ENCODE assay signal across 1 cellular context in genomic region chr2:216114476-216115223, GRCh38.
TF ChIP-seq lines count a peak whose summit lies in the region.

No MANE protein-coding gene starts in this region.

TF ChIP-seq in A549, 52 proteins besides CTCF, POLR2A, EP300 and RAD21 (continued from another document):
- TF ChIP-seq BCL3 (IDR thresholded peaks at IDR 0.05): peak; percentile 40; the same call in 1 of the 3 replicates
- TF ChIP-seq JUN (IDR thresholded peaks at IDR 0.05): peak in 1 of 2 experiments; percentile 70; a peak in 1 of 5 replicates
- 0 out of 2 replicates have a peak, but pooled peaks have one; percentile 26 for TF ChIP-seq HOXB5 (CRISPR knock-in tag; IDR thresholded peaks at IDR 0.05)
- TF ChIP-seq EHF (CRISPR knock-in tag; IDR thresholded peaks at IDR 0.05): no peak
- TF ChIP-seq HEYL (CRISPR knock-in tag; IDR thresholded peaks at IDR 0.05): no peak
TF ChIP-seq in A549: peak in this region for 11.
